ENCODE assay signal across 8 cellular contexts in the genomic region with DNA sequence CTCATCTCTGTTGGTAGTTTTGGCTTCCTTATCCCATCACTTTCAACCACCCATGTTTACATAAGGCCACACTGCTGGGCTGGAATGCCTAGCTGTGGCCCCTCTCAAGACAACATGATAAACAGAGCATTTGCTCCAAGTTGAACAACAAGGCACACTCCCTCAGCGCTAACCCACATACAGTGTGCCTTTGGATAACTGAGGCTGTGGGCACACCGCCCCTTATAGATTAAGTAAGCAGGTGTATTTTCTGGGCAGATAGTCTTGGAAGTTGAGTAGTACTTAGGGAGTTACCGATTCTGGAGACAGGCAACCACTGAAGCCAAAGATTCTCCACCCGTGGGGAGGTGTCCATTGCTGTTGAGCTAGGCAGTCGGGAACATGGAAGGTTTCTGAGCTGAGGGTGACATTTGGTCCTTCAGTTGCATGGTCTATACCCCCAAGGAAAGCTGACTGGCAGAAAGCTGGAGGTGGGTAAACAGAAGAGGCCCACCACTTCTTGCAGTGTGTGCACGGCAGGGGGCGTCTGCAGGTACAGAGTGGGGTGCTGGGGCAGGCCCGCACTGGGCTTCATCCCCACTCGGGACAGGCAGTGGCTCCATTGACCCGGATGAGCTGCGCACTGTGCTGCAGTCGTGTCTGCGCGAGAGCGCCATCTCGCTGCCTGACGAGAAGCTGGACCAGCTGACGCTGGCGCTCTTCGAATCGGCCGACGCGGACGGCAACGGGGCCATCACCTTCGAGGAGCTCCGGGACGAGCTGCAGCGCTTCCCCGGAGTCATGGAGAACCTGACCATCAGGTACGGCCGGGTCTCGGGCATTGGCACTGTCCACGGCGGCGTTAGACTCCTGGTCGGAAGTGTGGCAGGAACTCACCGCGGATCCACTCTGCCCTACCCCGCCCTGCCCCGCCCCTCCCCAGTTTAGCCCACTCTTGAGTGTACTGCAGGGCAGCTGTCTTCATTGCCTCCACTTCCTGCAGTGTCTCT. TPM values are rescaled to one million over a fixed set of nuclear protein-coding genes. Genes with fewer than 3 reads are reported as not detected.
DNase-seq lines count a peak whose midpoint lies in the region; ATAC-seq and TF ChIP-seq lines count a peak whose summit lies in the region.

No MANE protein-coding gene starts in this region.

- H3K36me3 ChIP-seq in esophagus squamous epithelium (no peaks in the 10 kb centered on the region), aorta (ENCODE audit: control insufficient read depth in 1 of 2, insufficient read depth in 2 of 2, low read length in 1 of 2) (no peaks in the 10 kb centered on the region)

- 44 to 50% methylated on average over 4 to 9 of the region's 42 CpGs for WGBS in esophagus squamous epithelium, 2 donors
- WGBS in aorta, 2 donors: 14 to 15% methylated on average over 39 to 42 of the region's 42 CpGs

- peak; percentile 49 for TF ChIP-seq CTCF in CD4-positive, alpha-beta T cell (IDR thresholded peaks at IDR 0.05)
- TF ChIP-seq CTCF in esophagus squamous epithelium (IDR thresholded peaks at IDR 0.05): peak; percentile 15 to 70 (median 41)

- no peaks in the 10 kb centered on the region for H3K36me3 Mint-ChIP-seq in CD4-positive, alpha-beta T cell (ENCODE audit: low read depth)
- H3K36me3 Mint-ChIP-seq in IgD-negative memory B cell: no peaks in the 10 kb centered on the region
- no peaks in the 10 kb centered on the region for H3K36me3 Mint-ChIP-seq in naive thymus-derived CD8-positive, alpha-beta T cell

- peak overlapping the region; percentile 58 for H3K4me3 Mint-ChIP-seq in CD4-positive, alpha-beta T cell
- H3K4me3 Mint-ChIP-seq in IgD-negative memory B cell: peak overlapping the region in 3 of 4 donors; percentile 31 to 77 (median 34)
- peak overlapping the region; percentile 51 to 72 (median 64) for H3K4me3 Mint-ChIP-seq in naive thymus-derived CD8-positive, alpha-beta T cell

- CTCF ChIA-PET in CD4-positive, alpha-beta T cell (lab: Charles Lee): no interaction called here

- POLR2A ChIA-PET in CD4-positive, alpha-beta T cell (lab: Charles Lee): no interaction called here
- POLR2A ChIA-PET in naive thymus-derived CD8-positive, alpha-beta T cell (lab: Charles Lee): no interaction called here

- no peak overlapping the region for H3K27ac ChIP-seq in CD4-positive, alpha-beta T cell (ENCODE audit: low read depth, low read length)
- H3K27ac ChIP-seq in esophagus squamous epithelium (peak overlapping the region in 2 of 4 donors; percentile 9 to 72), aorta (ENCODE audit: low read depth in 1 of 2, low read length in 2 of 2) (no peak overlapping the region)

- peak in 6 of 10 experiments; percentile 8 to 40 (median 9) for DNase-seq in CD4-positive, alpha-beta T cell
- peak; percentile 64 for DNase-seq in activated CD8-positive, alpha-beta memory T cell treated with anti-CD3 and anti-CD28 coated beads for 24 hours
- DNase-seq in esophagus squamous epithelium (lab: John Stamatoyannopoulos, UW): no peak
- peak in 8 of 10 donors; percentile 5 to 27 (median 11) for DNase-seq in naive thymus-derived CD8-positive, alpha-beta T cell
- DNase-seq in aorta: peak in 1 of 2 donors; percentile 71
- DNase-seq in SKM-1 (lab: John Stamatoyannopoulos, UW; ENCODE audit: unreplicated experiment): no peak

- H3K27me3 ChIP-seq in CD4-positive, alpha-beta T cell (ENCODE audit: control insufficient read depth, insufficient read depth, low read length): peaks cover 9% of the 10 kb centered on the region
- H3K27me3 ChIP-seq in esophagus squamous epithelium (peaks cover 0 to 27% (median 2%) of the 10 kb centered on the region in 4 donors), aorta (ENCODE audit: control insufficient read depth in 1 of 2, insufficient read depth in 2 of 2, low read length in 1 of 2) (no peaks in the 10 kb centered on the region)

- no peaks in the 10 kb centered on the region for H3K9me3 Mint-ChIP-seq in CD4-positive, alpha-beta T cell
- peaks cover 0 to 2% (median 0%) of the 10 kb centered on the region in 3 donors for H3K9me3 Mint-ChIP-seq in IgD-negative memory B cell
- H3K9me3 Mint-ChIP-seq in naive thymus-derived CD8-positive, alpha-beta T cell: no peaks in the 10 kb centered on the region

- intact Hi-C loops in CD4-positive, alpha-beta T cell (cut with DNase I, micrococcal nuclease): no loop called here
- intact Hi-C loops in esophagus squamous epithelium (cut with DNase I): no loop called here
- intact Hi-C loops in aorta (cut with DNase I): no loop called here

- TF ChIP-seq POLR2A in esophagus squamous epithelium (IDR thresholded peaks at IDR 0.05): no peak

- H3K27me3 Mint-ChIP-seq in CD4-positive, alpha-beta T cell: peaks cover 30% of the 10 kb centered on the region
- H3K27me3 Mint-ChIP-seq in IgD-negative memory B cell: peaks cover 31% of the 10 kb centered on the region
- peaks cover 8 to 20% (median 11%) of the 10 kb centered on the region in 5 donors for H3K27me3 Mint-ChIP-seq in naive thymus-derived CD8-positive, alpha-beta T cell

- peaks cover 9% of the 10 kb centered on the region for H3K4me1 Mint-ChIP-seq in CD4-positive, alpha-beta T cell (ENCODE audit: low read depth)
- peaks cover 0 to 4% (median 0%) of the 10 kb centered on the region in 3 donors for H3K4me1 Mint-ChIP-seq in IgD-negative memory B cell
- H3K4me1 Mint-ChIP-seq in naive thymus-derived CD8-positive, alpha-beta T cell: peaks cover 0 to 9% (median 6%) of the 10 kb centered on the region in 4 donors

- H3K27ac Mint-ChIP-seq in CD4-positive, alpha-beta T cell: no peak overlapping the region
- no peak overlapping the region for H3K27ac Mint-ChIP-seq in IgD-negative memory B cell
- peak overlapping the region in 1 of 10 donors; percentile 15 for H3K27ac Mint-ChIP-seq in naive thymus-derived CD8-positive, alpha-beta T cell

- ATAC-seq in CD4-positive, alpha-beta T cell (ENCODE audit: poor library complexity): peak; percentile 62
- peak; percentile 72 to 84 for ATAC-seq in naive thymus-derived CD8-positive, alpha-beta T cell
- ATAC-seq in aorta (ENCODE audit: low FRiP score) (peak; percentile 37), HG03571 (IDR thresholded peaks at IDR 0.05; ENCODE audit: unreplicated experiment) (no peak)

- no peaks in the 10 kb centered on the region for H3K9me3 ChIP-seq in CD4-positive, alpha-beta T cell (ENCODE audit: control insufficient read depth, low read length)
- H3K9me3 ChIP-seq in esophagus squamous epithelium: no peaks in the 10 kb centered on the region
- H3K9me3 ChIP-seq in aorta (ENCODE audit: control insufficient read depth, low read length): no peaks in the 10 kb centered on the region

- H3K4me1 ChIP-seq in esophagus squamous epithelium: peaks cover 5 to 42% (median 7%) of the 10 kb centered on the region in 3 donors
- H3K4me1 ChIP-seq in aorta (ENCODE audit: control insufficient read depth in 1 of 2, insufficient read depth in 2 of 2, low read length in 2 of 2): no peaks in the 10 kb centered on the region

- H3K4me3 ChIP-seq in esophagus squamous epithelium: peak overlapping the region; percentile 7 to 61 (median 32)
- no peak overlapping the region for H3K4me3 ChIP-seq in aorta (ENCODE audit: low read length in 2 of 2)

RNA-seq across cellular contexts. Expression of a gene that starts 16.8 kb away (rescaled TPM):
- not detected for total RNA-seq in CD4-positive, alpha-beta T cell
- not detected for polyA plus RNA-seq in IgD-negative memory B cell
- total RNA-seq in esophagus squamous epithelium: 1 to 10 TPM in 1 of 4 donors, under 1 TPM in 3; 0.19 to 1.5 (median 0.46) TPM
- total RNA-seq in naive thymus-derived CD8-positive, alpha-beta T cell: under 1 TPM; 0.05 TPM
- not detected for polyA plus RNA-seq in naive thymus-derived CD8-positive, alpha-beta T cell
- under 1 TPM; 0.18 to 0.19 TPM for total RNA-seq in aorta
- polyA plus RNA-seq in aorta: under 1 TPM in 1 of 2 donors, not detected in 1; 0.23 TPM

Comparison
In these comparisons a context has a peak if more than half of its experiments do, and no peak if none do; other contexts are left out.
1. DNase-seq: peak in CD4-positive, alpha-beta T cell (6 of 10), activated CD8-positive, alpha-beta memory T cell treated with anti-CD3 and anti-CD28 coated beads for 24 hours (single experiment) and naive thymus-derived CD8-positive, alpha-beta T cell (8 of 10); none in esophagus squamous epithelium (single experiment) and SKM-1 (single experiment).
2. H3K4me3 ChIP-seq: peak in esophagus squamous epithelium (4 of 4); none in aorta (0 of 2).
3. Peak in every context shown above with its lines, with median percentiles within 50 percentile points of each other: H3K4me3 Mint-ChIP-seq.